ENCODE assay signal across 8 cellular contexts in genomic region chr12:14771651-14772137, GRCh38. TPM values are rescaled to one million over a fixed set of nuclear protein-coding genes. Genes with fewer than 3 reads are reported as not detected.
DNase-seq lines count a peak whose midpoint lies in the region; ATAC-seq and TF ChIP-seq lines count a peak whose summit lies in the region.

No MANE protein-coding gene starts in this region.

- peak; percentile 18 to 41 for DNase-seq in Kasumi-1 (lab: John Stamatoyannopoulos, UW)
- peak; percentile 37 for DNase-seq in activated T-cell treated with anti-CD3 and anti-CD28 coated beads, Interleukin-2, amount 50 U/mL, for 4 hours
- peak; percentile 68 to 74 (median 72) for DNase-seq in immature natural killer cell
- DNase-seq in stimulated activated naive B cell treated with anti-CD40 and anti-IgM and Interleukin-4, amounts not matched to agents 10 μg/mL and 1 μg/mL and 100 μg/mL, for 72 hours: no peak
- DNase-seq in Ammon's horn (ENCODE audit: low spot score): no peak
- no peak for DNase-seq in brain microvascular endothelial cell

- H3K4me3 Mint-ChIP-seq in activated T-cell treated with anti-CD3 and anti-CD28 coated beads, Interleukin-2, amount 50 U/mL, for 4 hours: peak overlapping the region; percentile 96
- peak overlapping the region; percentile 95 to 98 (median 97) for H3K4me3 Mint-ChIP-seq in immature natural killer cell
- H3K4me3 Mint-ChIP-seq in stimulated activated naive B cell treated with anti-CD40 and anti-IgM and Interleukin-4, amounts not matched to agents 10 μg/mL and 1 μg/mL and 100 μg/mL, for 72 hours: peak overlapping the region; percentile 75 to 98

- H3K27ac Mint-ChIP-seq in immature natural killer cell: peak overlapping the region; percentile 94 to 100 (median 100)
- peak overlapping the region; percentile 99 for H3K27ac Mint-ChIP-seq in stimulated activated naive B cell treated with anti-CD40 and anti-IgM and Interleukin-4, amounts not matched to agents 10 μg/mL and 1 μg/mL and 100 μg/mL, for 72 hours

- H3K4me3 ChIP-seq in BLaER1 treated with 17β-estradiol and CSF1 and Interleukin-3, amounts not matched to agents 10 nM and 100 nM: peak overlapping the region in 3 of 10 experiments; percentile 81 to 84 (median 83); a peak in 5 of 20 replicates
- H3K4me3 ChIP-seq in brain microvascular endothelial cell (ENCODE audit: low read depth, low read length): no peak overlapping the region

- H3K9me3 ChIP-seq in BLaER1 treated with 17β-estradiol and CSF1 and Interleukin-3, amounts not matched to agents 10 nM and 100 nM (replicated peaks in 1 of 11): peaks cover 10 to 25% (median 16%) of the 10 kb centered on the region in 11 experiments; a peak in 19 of 22 replicates

- no peaks in the 10 kb centered on the region for H3K27me3 Mint-ChIP-seq in activated T-cell treated with anti-CD3 and anti-CD28 coated beads, Interleukin-2, amount 50 U/mL, for 4 hours (ENCODE audit: low read depth)
- peaks cover 32 to 48% (median 37%) of the 10 kb centered on the region in 3 donors for H3K27me3 Mint-ChIP-seq in immature natural killer cell (ENCODE audit: low read depth in 3 of 3)
- peaks cover 0 to 3% of the 10 kb centered on the region in 2 donors for H3K27me3 Mint-ChIP-seq in stimulated activated naive B cell treated with anti-CD40 and anti-IgM and Interleukin-4, amounts not matched to agents 10 μg/mL and 1 μg/mL and 100 μg/mL, for 72 hours

- H3K4me1 Mint-ChIP-seq in activated T-cell treated with anti-CD3 and anti-CD28 coated beads, Interleukin-2, amount 50 U/mL, for 4 hours (ENCODE audit: low read depth): peaks cover 62% of the 10 kb centered on the region
- peaks cover 83 to 97% of the 10 kb centered on the region in 2 donors for H3K4me1 Mint-ChIP-seq in immature natural killer cell
- H3K4me1 Mint-ChIP-seq in stimulated activated naive B cell treated with anti-CD40 and anti-IgM and Interleukin-4, amounts not matched to agents 10 μg/mL and 1 μg/mL and 100 μg/mL, for 72 hours: peaks cover 38 to 70% of the 10 kb centered on the region in 2 donors

- H4K20me1 ChIP-seq in BLaER1 treated with 17β-estradiol and CSF1 and Interleukin-3, amounts not matched to agents 10 nM and 100 nM: peaks cover 0 to 29% (median 0%) of the 10 kb centered on the region in 11 experiments; a peak in 7 of 22 replicates

- H3K4me1 ChIP-seq in BLaER1 treated with 17β-estradiol and CSF1 and Interleukin-3, amounts not matched to agents 10 nM and 100 nM: peaks cover 34 to 50% (median 43%) of the 10 kb centered on the region in 10 experiments

- TF ChIP-seq CTCF in brain microvascular endothelial cell (IDR thresholded peaks at IDR 0.05; ENCODE audit: low read depth, low read length, missing control alignments): no peak

- peaks cover 14% of the 10 kb centered on the region for H3K36me3 Mint-ChIP-seq in activated T-cell treated with anti-CD3 and anti-CD28 coated beads, Interleukin-2, amount 50 U/mL, for 4 hours (ENCODE audit: insufficient read depth)
- peaks cover 0 to 11% (median 11%) of the 10 kb centered on the region in 3 donors for H3K36me3 Mint-ChIP-seq in immature natural killer cell
- peaks cover 33 to 44% of the 10 kb centered on the region in 2 donors for H3K36me3 Mint-ChIP-seq in stimulated activated naive B cell treated with anti-CD40 and anti-IgM and Interleukin-4, amounts not matched to agents 10 μg/mL and 1 μg/mL and 100 μg/mL, for 72 hours

- H3K36me3 ChIP-seq in BLaER1 treated with 17β-estradiol and CSF1 and Interleukin-3, amounts not matched to agents 10 nM and 100 nM: peaks cover 0 to 20% (median 10%) of the 10 kb centered on the region in 11 experiments; a peak in 13 of 22 replicates
- H3K36me3 ChIP-seq in brain microvascular endothelial cell (replicated peaks): no peaks in the 10 kb centered on the region

- H3K27me3 ChIP-seq in BLaER1 treated with 17β-estradiol and CSF1 and Interleukin-3, amounts not matched to agents 10 nM and 100 nM: peaks cover 14 to 42% (median 40%) of the 10 kb centered on the region in 11 experiments
- no peaks in the 10 kb centered on the region for H3K27me3 ChIP-seq in brain microvascular endothelial cell (replicated peaks)

- no peak for ATAC-seq in activated T-cell treated with anti-CD3 and anti-CD28 coated beads, Interleukin-2, amount 50 U/mL, for 4 hours
- ATAC-seq in stimulated activated naive B cell treated with anti-CD40 and anti-IgM and Interleukin-4, amounts not matched to agents 10 μg/mL and 1 μg/mL and 100 μg/mL, for 72 hours (replicated peaks): no peak
- ATAC-seq in HG03095 (IDR thresholded peaks at IDR 0.05; ENCODE audit: unreplicated experiment): no peak

- peak overlapping the region in 6 of 11 experiments; percentile 86 to 96 (median 87); a peak in 7 of 22 replicates for H3K9ac ChIP-seq in BLaER1 treated with 17β-estradiol and CSF1 and Interleukin-3, amounts not matched to agents 10 nM and 100 nM

- H3K4me2 ChIP-seq in BLaER1 treated with 17β-estradiol and CSF1 and Interleukin-3, amounts not matched to agents 10 nM and 100 nM: peak overlapping the region; percentile 68 to 96 (median 90); a peak in 21 of 22 replicates

- in situ Hi-C loops in brain microvascular endothelial cell (cut with HindIII; ENCODE audit: low pct_ligation_motif_present, low sequenced_read_pairs): no loop called here

- H3K27ac ChIP-seq in BLaER1 treated with 17β-estradiol and CSF1 and Interleukin-3, amounts not matched to agents 10 nM and 100 nM: peak overlapping the region in 10 of 11 experiments; percentile 35 to 97 (median 87); a peak in 16 of 22 replicates
- H3K27ac ChIP-seq in brain microvascular endothelial cell: no peak overlapping the region

- H3K9me3 Mint-ChIP-seq in activated T-cell treated with anti-CD3 and anti-CD28 coated beads, Interleukin-2, amount 50 U/mL, for 4 hours: peaks cover 3% of the 10 kb centered on the region
- H3K9me3 Mint-ChIP-seq in immature natural killer cell: peaks cover 0 to 2% (median 0%) of the 10 kb centered on the region in 6 donors
- H3K9me3 Mint-ChIP-seq in stimulated activated naive B cell treated with anti-CD40 and anti-IgM and Interleukin-4, amounts not matched to agents 10 μg/mL and 1 μg/mL and 100 μg/mL, for 72 hours: no peaks in the 10 kb centered on the region

RNA-seq across cellular contexts. Expression of gene WBP11, which starts 31.6 kb away (rescaled TPM):
- total RNA-seq in activated T-cell treated with anti-CD3 and anti-CD28 coated beads, Interleukin-2, amount 50 U/mL, for 4 hours: 100 to 1,000 TPM; 133 to 146 (median 140) TPM
- 10 to 100 TPM; 27.1 to 73.5 (median 47.5) TPM for polyA plus RNA-seq in immature natural killer cell

RNA-seq across cellular contexts. Expression of gene C12orf60, which starts 31.8 kb away (rescaled TPM):
- 1 to 10 TPM; 1.4 to 2.4 (median 1.6) TPM for total RNA-seq in activated T-cell treated with anti-CD3 and anti-CD28 coated beads, Interleukin-2, amount 50 U/mL, for 4 hours
- polyA plus RNA-seq in immature natural killer cell: 1 to 10 TPM in 1 of 3 donors, under 1 TPM in 1, not detected in 1; 0.57 to 1.1 TPM

RNA-seq across cellular contexts. Expression of gene SMCO3, which starts 42.3 kb away (rescaled TPM):
- not detected for total RNA-seq in activated T-cell treated with anti-CD3 and anti-CD28 coated beads, Interleukin-2, amount 50 U/mL, for 4 hours
- under 1 TPM in 1 of 3 donors, not detected in 2; 0.10 TPM for polyA plus RNA-seq in immature natural killer cell

Comparison
In these comparisons a context has a peak if more than half of its experiments do, and no peak if none do; other contexts are left out.
1. DNase-seq: peak in Kasumi-1 (2 of 2), activated T-cell treated with anti-CD3 and anti-CD28 coated beads, Interleukin-2, amount 50 U/mL, for 4 hours (single experiment) and immature natural killer cell (3 of 3); none in stimulated activated naive B cell treated with anti-CD40 and anti-IgM and Interleukin-4, amounts not matched to agents 10 μg/mL and 1 μg/mL and 100 μg/mL, for 72 hours (single experiment), Ammon's horn (single experiment) and brain microvascular endothelial cell (single experiment).
2. Peak in every context shown above with its lines, with median percentiles within 50 percentile points of each other: H3K4me3 Mint-ChIP-seq.